1 cellular context compared by ENCODE assay signal in the genomic region with DNA sequence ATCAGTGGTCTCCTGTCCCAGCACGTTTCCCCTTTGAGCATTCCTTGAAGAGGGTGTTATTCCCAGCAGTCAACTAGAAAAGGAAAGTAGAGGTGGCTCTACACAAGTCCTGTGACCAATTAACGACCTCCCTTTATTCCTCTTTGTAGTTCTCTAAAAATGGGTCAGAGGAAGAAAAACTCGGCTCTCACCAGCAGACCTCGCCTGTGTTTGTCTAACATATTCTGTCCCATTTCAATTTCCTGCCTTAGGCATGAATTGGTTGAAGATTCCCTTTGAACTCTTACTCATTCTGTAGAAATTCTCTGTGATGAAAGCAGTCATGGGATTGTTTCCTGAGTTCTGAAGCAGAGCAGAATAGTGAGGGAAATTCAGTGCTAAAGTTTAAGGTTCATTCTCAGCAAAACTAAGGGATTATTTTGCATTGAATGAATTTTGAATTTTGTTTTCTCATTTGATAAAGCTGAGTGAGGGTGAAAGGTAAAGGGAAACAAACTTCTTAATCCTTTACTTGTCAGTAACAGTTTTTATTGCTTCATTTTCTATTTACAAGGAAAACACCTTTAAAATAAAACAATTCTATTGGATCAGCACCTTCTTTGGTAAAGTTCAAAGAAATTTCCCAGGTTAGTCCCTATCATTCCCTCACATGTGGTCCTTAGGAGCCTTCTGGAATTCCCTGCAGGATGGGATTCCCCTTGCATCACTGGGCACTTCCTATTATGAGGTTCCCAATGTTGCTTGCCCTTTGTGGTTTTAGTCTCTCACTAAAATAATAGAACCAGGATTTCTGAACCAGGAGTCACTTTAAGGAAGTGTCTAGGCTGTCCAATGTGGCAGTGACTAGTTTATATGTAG.
TF ChIP-seq lines count a peak whose summit lies in the region.

No MANE protein-coding gene starts in this region.

TF ChIP-seq in HepG2, 621 proteins besides CTCF, POLR2A, EP300 and RAD21 (continued from another document and continues in another):
- TF ChIP-seq, protein P1, sequence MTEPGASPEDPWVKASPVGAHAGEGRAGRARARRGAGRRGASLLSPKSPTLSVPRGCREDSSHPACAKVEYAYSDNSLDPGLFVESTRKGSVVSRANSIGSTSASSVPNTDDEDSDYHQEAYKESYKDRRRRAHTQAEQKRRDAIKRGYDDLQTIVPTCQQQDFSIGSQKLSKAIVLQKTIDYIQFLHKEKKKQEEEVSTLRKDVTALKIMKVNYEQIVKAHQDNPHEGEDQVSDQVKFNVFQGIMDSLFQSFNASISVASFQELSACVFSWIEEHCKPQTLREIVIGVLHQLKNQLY (CRISPR knock-in tag; IDR thresholded peaks at IDR 0.05), result no peak; the same call in none of the 2 replicates
- TF ChIP-seq, protein P2, sequence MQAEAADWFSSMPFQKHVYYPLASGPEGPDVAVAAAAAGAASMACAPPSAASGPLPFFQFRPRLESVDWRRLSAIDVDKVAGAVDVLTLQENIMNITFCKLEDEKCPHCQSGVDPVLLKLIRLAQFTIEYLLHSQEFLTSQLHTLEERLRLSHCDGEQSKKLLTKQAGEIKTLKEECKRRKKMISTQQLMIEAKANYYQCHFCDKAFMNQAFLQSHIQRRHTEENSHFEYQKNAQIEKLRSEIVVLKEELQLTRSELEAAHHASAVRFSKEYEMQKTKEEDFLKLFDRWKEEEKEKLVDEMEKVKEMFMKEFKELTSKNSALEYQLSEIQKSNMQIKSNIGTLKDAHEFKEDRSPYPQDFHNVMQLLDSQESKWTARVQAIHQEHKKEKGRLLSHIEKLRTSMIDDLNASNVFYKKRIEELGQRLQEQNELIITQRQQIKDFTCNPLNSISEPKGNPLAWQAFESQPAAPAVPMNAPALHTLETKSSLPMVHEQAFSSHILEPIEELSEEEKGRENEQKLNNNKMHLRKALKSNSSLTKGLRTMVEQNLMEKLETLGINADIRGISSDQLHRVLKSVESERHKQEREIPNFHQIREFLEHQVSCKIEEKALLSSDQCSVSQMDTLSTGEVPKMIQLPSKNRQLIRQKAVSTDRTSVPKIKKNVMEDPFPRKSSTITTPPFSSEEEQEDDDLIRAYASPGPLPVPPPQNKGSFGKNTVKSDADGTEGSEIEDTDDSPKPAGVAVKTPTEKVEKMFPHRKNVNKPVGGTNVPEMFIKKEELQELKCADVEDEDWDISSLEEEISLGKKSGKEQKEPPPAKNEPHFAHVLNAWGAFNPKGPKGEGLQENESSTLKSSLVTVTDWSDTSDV (CRISPR knock-in tag; IDR thresholded peaks at IDR 0.05), result no peak
- peak; percentile 72; the same call in 1 of the 2 replicates for TF ChIP-seq ZNF24 (IDR thresholded peaks at IDR 0.05)
- no peak; the same call in 1 of the 2 replicates for TF ChIP-seq GFI1 (CRISPR knock-in tag; IDR thresholded peaks at IDR 0.05; ENCODE audit: borderline replicate concordance)
- TF ChIP-seq, protein P3, sequence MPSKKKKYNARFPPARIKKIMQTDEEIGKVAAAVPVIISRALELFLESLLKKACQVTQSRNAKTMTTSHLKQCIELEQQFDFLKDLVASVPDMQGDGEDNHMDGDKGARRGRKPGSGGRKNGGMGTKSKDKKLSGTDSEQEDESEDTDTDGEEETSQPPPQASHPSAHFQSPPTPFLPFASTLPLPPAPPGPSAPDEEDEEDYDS (CRISPR knock-in tag; IDR thresholded peaks at IDR 0.05), result peak; percentile 63; the same call in 1 of the 2 replicates
- peak in 1 of 2 experiments; percentile 13; a peak in 2 of 4 replicates for TF ChIP-seq NR2F1 (CRISPR knock-in tag; IDR thresholded peaks at IDR 0.05)
- TF ChIP-seq SAFB2 (CRISPR knock-in tag; IDR thresholded peaks at IDR 0.05; ENCODE audit: borderline replicate concordance, low read depth), result no peak
- TF ChIP-seq PAWR (CRISPR knock-in tag; IDR thresholded peaks at IDR 0.05; ENCODE audit: borderline replicate concordance), result no peak
- TF ChIP-seq, protein P4, sequence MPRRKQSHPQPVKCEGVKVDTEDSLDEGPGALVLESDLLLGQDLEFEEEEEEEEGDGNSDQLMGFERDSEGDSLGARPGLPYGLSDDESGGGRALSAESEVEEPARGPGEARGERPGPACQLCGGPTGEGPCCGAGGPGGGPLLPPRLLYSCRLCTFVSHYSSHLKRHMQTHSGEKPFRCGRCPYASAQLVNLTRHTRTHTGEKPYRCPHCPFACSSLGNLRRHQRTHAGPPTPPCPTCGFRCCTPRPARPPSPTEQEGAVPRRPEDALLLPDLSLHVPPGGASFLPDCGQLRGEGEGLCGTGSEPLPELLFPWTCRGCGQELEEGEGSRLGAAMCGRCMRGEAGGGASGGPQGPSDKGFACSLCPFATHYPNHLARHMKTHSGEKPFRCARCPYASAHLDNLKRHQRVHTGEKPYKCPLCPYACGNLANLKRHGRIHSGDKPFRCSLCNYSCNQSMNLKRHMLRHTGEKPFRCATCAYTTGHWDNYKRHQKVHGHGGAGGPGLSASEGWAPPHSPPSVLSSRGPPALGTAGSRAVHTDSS (CRISPR knock-in tag; conservative IDR thresholded peaks at IDR 0.05), result no peak
- TF ChIP-seq, protein P5, sequence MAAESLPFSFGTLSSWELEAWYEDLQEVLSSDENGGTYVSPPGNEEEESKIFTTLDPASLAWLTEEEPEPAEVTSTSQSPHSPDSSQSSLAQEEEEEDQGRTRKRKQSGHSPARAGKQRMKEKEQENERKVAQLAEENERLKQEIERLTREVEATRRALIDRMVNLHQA (CRISPR knock-in tag; IDR thresholded peaks at IDR 0.05), result peak; percentile 38; the same call in 1 of the 2 replicates
- no peak for TF ChIP-seq ZNF253 (CRISPR knock-in tag; IDR thresholded peaks at IDR 0.05; ENCODE audit: borderline replicate concordance)
- no peak for TF ChIP-seq ZNF615 (CRISPR knock-in tag; IDR thresholded peaks at IDR 0.05; ENCODE audit: borderline replicate concordance)
- TF ChIP-seq, protein P6, sequence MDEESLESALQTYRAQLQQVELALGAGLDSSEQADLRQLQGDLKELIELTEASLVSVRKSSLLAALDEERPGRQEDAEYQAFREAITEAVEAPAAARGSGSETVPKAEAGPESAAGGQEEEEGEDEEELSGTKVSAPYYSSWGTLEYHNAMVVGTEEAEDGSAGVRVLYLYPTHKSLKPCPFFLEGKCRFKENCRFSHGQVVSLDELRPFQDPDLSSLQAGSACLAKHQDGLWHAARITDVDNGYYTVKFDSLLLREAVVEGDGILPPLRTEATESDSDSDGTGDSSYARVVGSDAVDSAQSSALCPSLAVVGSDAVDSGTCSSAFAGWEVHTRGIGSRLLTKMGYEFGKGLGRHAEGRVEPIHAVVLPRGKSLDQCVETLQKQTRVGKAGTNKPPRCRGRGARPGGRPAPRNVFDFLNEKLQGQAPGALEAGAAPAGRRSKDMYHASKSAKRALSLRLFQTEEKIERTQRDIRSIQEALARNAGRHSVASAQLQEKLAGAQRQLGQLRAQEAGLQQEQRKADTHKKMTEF (CRISPR knock-in tag; IDR thresholded peaks at IDR 0.05), result peak; percentile 98
- TF ChIP-seq ZFY (CRISPR knock-in tag; IDR thresholded peaks at IDR 0.05), result no peak
- TF ChIP-seq, protein P7, sequence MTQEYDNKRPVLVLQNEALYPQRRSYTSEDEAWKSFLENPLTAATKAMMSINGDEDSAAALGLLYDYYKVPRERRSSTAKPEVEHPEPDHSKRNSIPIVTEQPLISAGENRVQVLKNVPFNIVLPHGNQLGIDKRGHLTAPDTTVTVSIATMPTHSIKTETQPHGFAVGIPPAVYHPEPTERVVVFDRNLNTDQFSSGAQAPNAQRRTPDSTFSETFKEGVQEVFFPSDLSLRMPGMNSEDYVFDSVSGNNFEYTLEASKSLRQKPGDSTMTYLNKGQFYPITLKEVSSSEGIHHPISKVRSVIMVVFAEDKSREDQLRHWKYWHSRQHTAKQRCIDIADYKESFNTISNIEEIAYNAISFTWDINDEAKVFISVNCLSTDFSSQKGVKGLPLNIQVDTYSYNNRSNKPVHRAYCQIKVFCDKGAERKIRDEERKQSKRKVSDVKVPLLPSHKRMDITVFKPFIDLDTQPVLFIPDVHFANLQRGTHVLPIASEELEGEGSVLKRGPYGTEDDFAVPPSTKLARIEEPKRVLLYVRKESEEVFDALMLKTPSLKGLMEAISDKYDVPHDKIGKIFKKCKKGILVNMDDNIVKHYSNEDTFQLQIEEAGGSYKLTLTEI (CRISPR knock-in tag; conservative IDR thresholded peaks at IDR 0.05), result no peak
- TF ChIP-seq ZNF383 (CRISPR knock-in tag; IDR thresholded peaks at IDR 0.05; ENCODE audit: borderline replicate concordance), result no peak
- TF ChIP-seq GZF1 (CRISPR knock-in tag; IDR thresholded peaks at IDR 0.05), result no peak
- TF ChIP-seq MTF2 (CRISPR knock-in tag; IDR thresholded peaks at IDR 0.05; ENCODE audit: borderline replicate concordance), result no peak
- TF ChIP-seq, protein P8, sequence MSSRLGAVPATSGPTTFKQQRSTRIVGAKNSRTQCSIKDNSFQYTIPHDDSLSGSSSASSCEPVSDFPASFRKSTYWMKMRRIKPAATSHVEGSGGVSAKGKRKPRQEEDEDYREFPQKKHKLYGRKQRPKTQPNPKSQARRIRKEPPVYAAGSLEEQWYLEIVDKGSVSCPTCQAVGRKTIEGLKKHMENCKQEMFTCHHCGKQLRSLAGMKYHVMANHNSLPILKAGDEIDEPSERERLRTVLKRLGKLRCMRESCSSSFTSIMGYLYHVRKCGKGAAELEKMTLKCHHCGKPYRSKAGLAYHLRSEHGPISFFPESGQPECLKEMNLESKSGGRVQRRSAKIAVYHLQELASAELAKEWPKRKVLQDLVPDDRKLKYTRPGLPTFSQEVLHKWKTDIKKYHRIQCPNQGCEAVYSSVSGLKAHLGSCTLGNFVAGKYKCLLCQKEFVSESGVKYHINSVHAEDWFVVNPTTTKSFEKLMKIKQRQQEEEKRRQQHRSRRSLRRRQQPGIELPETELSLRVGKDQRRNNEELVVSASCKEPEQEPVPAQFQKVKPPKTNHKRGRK (CRISPR knock-in tag; IDR thresholded peaks at IDR 0.05), result no peak
- TF ChIP-seq SKI (IDR thresholded peaks at IDR 0.05; ENCODE audit: partially characterized antibody), result peak; percentile 66
- TF ChIP-seq, protein P9, sequence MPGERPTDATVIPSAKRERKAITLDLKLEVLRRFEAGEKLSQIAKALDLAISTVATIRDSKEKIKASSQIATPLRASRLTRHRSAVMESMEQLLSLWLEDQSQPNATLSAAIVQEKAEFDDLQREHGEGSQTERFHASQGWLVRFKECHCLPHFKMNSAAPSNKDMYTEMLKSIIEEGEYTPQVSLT (CRISPR knock-in tag; IDR thresholded peaks at IDR 0.05; ENCODE audit: borderline replicate concordance, low read depth), result no peak
- TF ChIP-seq PCBP1 (IDR thresholded peaks at IDR 0.05; ENCODE audit: borderline replicate concordance, low read depth, low read length), result no peak
- no peak for TF ChIP-seq ZNF451 (CRISPR knock-in tag; IDR thresholded peaks at IDR 0.05)
- TF ChIP-seq ZNF782 (CRISPR knock-in tag; IDR thresholded peaks at IDR 0.05; ENCODE audit: borderline replicate concordance), result no peak
- no peak for TF ChIP-seq ZNF891 (CRISPR knock-in tag; IDR thresholded peaks at IDR 0.05)
- TF ChIP-seq, protein P10, sequence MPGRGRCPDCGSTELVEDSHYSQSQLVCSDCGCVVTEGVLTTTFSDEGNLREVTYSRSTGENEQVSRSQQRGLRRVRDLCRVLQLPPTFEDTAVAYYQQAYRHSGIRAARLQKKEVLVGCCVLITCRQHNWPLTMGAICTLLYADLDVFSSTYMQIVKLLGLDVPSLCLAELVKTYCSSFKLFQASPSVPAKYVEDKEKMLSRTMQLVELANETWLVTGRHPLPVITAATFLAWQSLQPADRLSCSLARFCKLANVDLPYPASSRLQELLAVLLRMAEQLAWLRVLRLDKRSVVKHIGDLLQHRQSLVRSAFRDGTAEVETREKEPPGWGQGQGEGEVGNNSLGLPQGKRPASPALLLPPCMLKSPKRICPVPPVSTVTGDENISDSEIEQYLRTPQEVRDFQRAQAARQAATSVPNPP (CRISPR knock-in tag; IDR thresholded peaks at IDR 0.05), result no peak
- no peak for TF ChIP-seq RFX5 (IDR thresholded peaks at IDR 0.05; ENCODE audit: low read depth, low read length)
- TF ChIP-seq ZNF660 (CRISPR knock-in tag; IDR thresholded peaks at IDR 0.05; ENCODE audit: borderline replicate concordance, low read depth), result no peak
- TF ChIP-seq, protein P11, sequence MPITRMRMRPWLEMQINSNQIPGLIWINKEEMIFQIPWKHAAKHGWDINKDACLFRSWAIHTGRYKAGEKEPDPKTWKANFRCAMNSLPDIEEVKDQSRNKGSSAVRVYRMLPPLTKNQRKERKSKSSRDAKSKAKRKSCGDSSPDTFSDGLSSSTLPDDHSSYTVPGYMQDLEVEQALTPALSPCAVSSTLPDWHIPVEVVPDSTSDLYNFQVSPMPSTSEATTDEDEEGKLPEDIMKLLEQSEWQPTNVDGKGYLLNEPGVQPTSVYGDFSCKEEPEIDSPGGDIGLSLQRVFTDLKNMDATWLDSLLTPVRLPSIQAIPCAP (CRISPR knock-in tag; IDR thresholded peaks at IDR 0.05; ENCODE audit: low read depth), result no peak; the same call in 1 of the 2 replicates
- no peak for TF ChIP-seq GABPA (IDR thresholded peaks at IDR 0.05; ENCODE audit: low read depth, low read length)
- peak; percentile 55 for TF ChIP-seq GABPA (CRISPR knock-in tag; IDR thresholded peaks at IDR 0.05; ENCODE audit: low read depth)
- no peak for TF ChIP-seq HNRNPL (IDR thresholded peaks at IDR 0.05; ENCODE audit: low read depth, low read length)
- TF ChIP-seq PLRG1 (conservative IDR thresholded peaks at IDR 0.05), result no peak
- TF ChIP-seq, protein P12, sequence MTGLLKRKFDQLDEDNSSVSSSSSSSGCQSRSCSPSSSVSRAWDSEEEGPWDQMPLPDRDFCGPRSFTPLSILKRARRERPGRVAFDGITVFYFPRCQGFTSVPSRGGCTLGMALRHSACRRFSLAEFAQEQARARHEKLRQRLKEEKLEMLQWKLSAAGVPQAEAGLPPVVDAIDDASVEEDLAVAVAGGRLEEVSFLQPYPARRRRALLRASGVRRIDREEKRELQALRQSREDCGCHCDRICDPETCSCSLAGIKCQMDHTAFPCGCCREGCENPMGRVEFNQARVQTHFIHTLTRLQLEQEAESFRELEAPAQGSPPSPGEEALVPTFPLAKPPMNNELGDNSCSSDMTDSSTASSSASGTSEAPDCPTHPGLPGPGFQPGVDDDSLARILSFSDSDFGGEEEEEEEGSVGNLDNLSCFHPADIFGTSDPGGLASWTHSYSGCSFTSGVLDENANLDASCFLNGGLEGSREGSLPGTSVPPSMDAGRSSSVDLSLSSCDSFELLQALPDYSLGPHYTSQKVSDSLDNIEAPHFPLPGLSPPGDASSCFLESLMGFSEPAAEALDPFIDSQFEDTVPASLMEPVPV (CRISPR knock-in tag; IDR thresholded peaks at IDR 0.05), result no peak
- peak; percentile 54; the same call in 1 of the 2 replicates for TF ChIP-seq EHMT2 (IDR thresholded peaks at IDR 0.05; ENCODE audit: borderline replicate concordance, low read depth, low read length)
- no peak; the same call in 1 of the 2 replicates for TF ChIP-seq HMG20B (CRISPR knock-in tag; conservative IDR thresholded peaks at IDR 0.05)
- TF ChIP-seq NFIC (IDR thresholded peaks at IDR 0.05; ENCODE audit: low read length), result peak; percentile 96
- TF ChIP-seq, protein P13, sequence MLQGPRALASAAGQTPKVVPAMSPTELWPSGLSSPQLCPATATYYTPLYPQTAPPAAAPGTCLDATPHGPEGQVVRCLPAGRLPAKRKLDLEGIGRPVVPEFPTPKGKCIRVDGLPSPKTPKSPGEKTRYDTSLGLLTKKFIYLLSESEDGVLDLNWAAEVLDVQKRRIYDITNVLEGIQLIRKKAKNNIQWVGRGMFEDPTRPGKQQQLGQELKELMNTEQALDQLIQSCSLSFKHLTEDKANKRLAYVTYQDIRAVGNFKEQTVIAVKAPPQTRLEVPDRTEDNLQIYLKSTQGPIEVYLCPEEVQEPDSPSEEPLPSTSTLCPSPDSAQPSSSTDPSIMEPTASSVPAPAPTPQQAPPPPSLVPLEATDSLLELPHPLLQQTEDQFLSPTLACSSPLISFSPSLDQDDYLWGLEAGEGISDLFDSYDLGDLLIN (CRISPR knock-in tag; IDR thresholded peaks at IDR 0.05; ENCODE audit: borderline replicate concordance), result no peak
